ENCODE assay signal across 16 cellular contexts in genomic region chr1:216749219-216749618, GRCh38. TPM values are rescaled to one million over a fixed set of nuclear protein-coding genes. Genes with fewer than 3 reads are reported as not detected.
"Had no signal": no experiment of that assay in that cellular context is flagged by ENCODE, and none has a peak within 500 bp of the region (broad histone marks: within the 10 kb centered on the region; RNA-seq: fewer than 3 reads in every experiment).

No MANE protein-coding gene starts in this region.

- H3K27ac ChIP-seq: cardiac muscle cell, left lung, ovary, tibial artery had no signal

- DNase-seq: activated CD4-positive, alpha-beta T cell treated with anti-CD3 and anti-CD28 coated beads for 48 hours; activated CD8-positive, alpha-beta memory T cell treated with anti-CD3 and anti-CD28 coated beads, Interleukin-2, amount 50 U/mL, for 4 hours; activated CD8-positive, alpha-beta T cell treated with anti-CD3 and anti-CD28 coated beads for 36 hours; activated gamma-delta T cell; activated T-cell treated with anti-CD3 and anti-CD28 coated beads, Interleukin-2, amount 50 U/mL, for 48 hours; dorsolateral prefrontal cortex; left lung; ovary; stimulated activated CD4-positive, alpha-beta T cell treated with anti-CD3 and anti-CD28 coated beads, Interleukin-4, amount 100 ng/mL, for 1 hour; stimulated activated naive B cell treated with anti-CD40 and anti-IgM and Interleukin-4, amounts not matched to agents 10 μg/mL and 1 μg/mL and 100 μg/mL, for 72 hours; T-helper 2 cell; tibial artery had no signal

- H3K4me3 ChIP-seq: cardiac muscle cell, left lung, ovary, tibial artery had no signal

- H3K4me1 ChIP-seq: left lung had no signal

- H3K9me3 ChIP-seq: left lung, ovary, tibial artery had no signal

- H3K36me3 ChIP-seq: cardiac muscle cell, left lung, ovary, tibial artery had no signal

- H3K27me3 ChIP-seq: cardiac muscle cell, dorsolateral prefrontal cortex, left lung, ovary, tibial artery had no signal

- ATAC-seq: activated CD8-positive, alpha-beta T cell treated with anti-CD3 and anti-CD28 coated beads for 36 hours; activated naive CD4-positive, alpha-beta T cell treated with anti-CD3 and anti-CD28 coated beads, Interleukin-2, amount 50 U/mL, for 72 hours; stimulated activated naive B cell treated with anti-CD40 and anti-IgM and Interleukin-4, amounts not matched to agents 10 μg/mL and 1 μg/mL and 100 μg/mL, for 72 hours had no signal

- FAIRE-seq: endometrium, urothelium cell line had no signal

RNA-seq across cellular contexts. Expression of gene ESRRG, which starts 26.0 kb away (rescaled TPM):
- total RNA-seq: activated CD8-positive, alpha-beta T cell treated with anti-CD3 and anti-CD28 coated beads for 36 hours; activated naive CD4-positive, alpha-beta T cell treated with anti-CD3 and anti-CD28 coated beads, Interleukin-2, amount 50 U/mL, for 72 hours had no signal
